Comparison of ENCODE assay signal across 8 cellular contexts in the genomic region with DNA sequence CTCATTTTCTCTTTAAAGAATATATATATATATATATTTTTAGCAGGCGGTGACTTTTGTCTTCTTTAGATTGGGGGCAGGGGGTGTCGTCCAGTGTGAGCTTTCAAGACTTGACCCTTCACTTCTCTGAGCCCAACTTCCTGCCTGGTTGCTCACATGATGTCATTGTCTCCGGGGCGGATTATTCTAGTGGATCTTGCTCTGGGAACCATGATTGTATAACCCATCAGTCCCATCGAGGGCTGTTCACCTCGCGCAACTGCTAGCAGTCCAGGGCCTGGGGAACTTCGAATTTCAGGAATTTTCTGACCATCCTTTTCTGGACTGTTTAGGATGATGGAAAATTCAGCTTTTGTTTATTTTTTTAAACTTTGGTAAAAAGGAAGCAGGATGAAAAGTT. TPM values are rescaled to one million over a fixed set of nuclear protein-coding genes. Genes with fewer than 3 reads are reported as not detected.
DNase-seq lines count a peak whose midpoint lies in the region; ATAC-seq and TF ChIP-seq lines count a peak whose summit lies in the region.

No MANE protein-coding gene starts in this region.

- no peak overlapping the region for H2AFZ ChIP-seq in OCI-LY3 (ENCODE audit: low read depth, low read length)

- H3K27me3 ChIP-seq in BE2C (no peaks in the 10 kb centered on the region), OCI-LY3 (ENCODE audit: low read depth, low read length) (no peaks in the 10 kb centered on the region), brain microvascular endothelial cell (replicated peaks) (no peaks in the 10 kb centered on the region), iPS-20b (ENCODE audit: insufficient read depth, low read length) (peaks cover 24% of the 10 kb centered on the region), skeletal muscle satellite cell (ENCODE audit: control insufficient read depth, insufficient read depth, low read length) (no peaks in the 10 kb centered on the region)

- H3K9ac ChIP-seq in OCI-LY3 (ENCODE audit: low read length) (peak overlapping the region; percentile 82), iPS-20b (ENCODE audit: low read depth, low read length) (peak overlapping the region; percentile 88; the same call in 1 of the 2 replicates), skeletal muscle satellite cell (ENCODE audit: low read depth, low read length) (peak overlapping the region; percentile 82)

- H3K27ac ChIP-seq in OCI-LY3 (ENCODE audit: low read length) (no peak overlapping the region), brain microvascular endothelial cell (peak overlapping the region; percentile 88), iPS-20b (ENCODE audit: low read length) (no peak overlapping the region)

- H3K4me3 ChIP-seq in BE2C (ENCODE audit: low read depth, low read length) (peak overlapping the region; percentile 76), OCI-LY3 (ENCODE audit: low read length) (peak overlapping the region; percentile 89), brain microvascular endothelial cell (ENCODE audit: low read depth, low read length) (peak overlapping the region; percentile 67), iPS-20b (ENCODE audit: low read length) (peak overlapping the region; percentile 80), skeletal muscle satellite cell (ENCODE audit: low read length) (peak overlapping the region; percentile 90)

- ATAC-seq in GM18502 (IDR thresholded peaks at IDR 0.05; ENCODE audit: poor library complexity, unreplicated experiment) = peak; percentile 36
- peak; percentile 30 for ATAC-seq in HG03342 (IDR thresholded peaks at IDR 0.05; ENCODE audit: unreplicated experiment)
- no peak for ATAC-seq in GM19023 (IDR thresholded peaks at IDR 0.05; ENCODE audit: unreplicated experiment)

- DNase-seq in BE2C (peak; percentile 49), brain microvascular endothelial cell (peak; percentile 79)

- H3K4me2 ChIP-seq in OCI-LY3 (ENCODE audit: low read length) = peak overlapping the region; percentile 93
- peak overlapping the region; percentile 82 for H3K4me2 ChIP-seq in skeletal muscle satellite cell (ENCODE audit: low read length)

- peaks cover 11% of the 10 kb centered on the region; the same call in 1 of the 2 replicates for H4K20me1 ChIP-seq in OCI-LY3 (ENCODE audit: insufficient read depth, low read length)

- H3K79me2 ChIP-seq in OCI-LY3 (ENCODE audit: low read length) = peaks cover 54% of the 10 kb centered on the region

- TF ChIP-seq CTCF in BE2C (IDR thresholded peaks at IDR 0.05; ENCODE audit: low read depth, low read length) = no peak
- no peak for TF ChIP-seq CTCF in OCI-LY3 (IDR thresholded peaks at IDR 0.05; ENCODE audit: low read depth, low read length)
- no peak for TF ChIP-seq CTCF in brain microvascular endothelial cell (IDR thresholded peaks at IDR 0.05; ENCODE audit: low read depth, low read length, missing control alignments)

- in situ Hi-C loops in brain microvascular endothelial cell (cut with HindIII; ENCODE audit: low pct_ligation_motif_present, low sequenced_read_pairs) = no loop called here

- H3K36me3 ChIP-seq in BE2C (no peaks in the 10 kb centered on the region), OCI-LY3 (replicated peaks; ENCODE audit: low read depth, low read length) (no peaks in the 10 kb centered on the region), brain microvascular endothelial cell (replicated peaks) (no peaks in the 10 kb centered on the region), iPS-20b (ENCODE audit: insufficient read depth, low read depth, low read length) (no peaks in the 10 kb centered on the region), skeletal muscle satellite cell (ENCODE audit: insufficient read depth, low read length) (no peaks in the 10 kb centered on the region)

- H3K9me3 ChIP-seq in BE2C (no peaks in the 10 kb centered on the region), OCI-LY3 (ENCODE audit: insufficient read depth, low read length) (no peaks in the 10 kb centered on the region), iPS-20b (ENCODE audit: insufficient read depth, low read depth, low read length) (no peaks in the 10 kb centered on the region), skeletal muscle satellite cell (replicated peaks; ENCODE audit: low read length) (no peaks in the 10 kb centered on the region)

- H3K4me1 ChIP-seq in BE2C = no peaks in the 10 kb centered on the region
- peaks cover 18% of the 10 kb centered on the region for H3K4me1 ChIP-seq in OCI-LY3 (ENCODE audit: low read length)
- H3K4me1 ChIP-seq in iPS-20b (ENCODE audit: insufficient read depth, low read length) = peaks cover 33% of the 10 kb centered on the region
- peaks cover 40% of the 10 kb centered on the region for H3K4me1 ChIP-seq in skeletal muscle satellite cell (ENCODE audit: control insufficient read depth, insufficient read depth, low read length)

RNA-seq across cellular contexts. Expression of a gene that starts 1.0 kb away (rescaled TPM):
- 25.4 TPM for polyA plus RNA-seq in BE2C (2012; ENCODE audit: insufficient read depth, insufficient read length, low read depth)
- total RNA-seq in skeletal muscle satellite cell (2012; rRNA removed) = 86.5 and 116 TPM in 2 replicates
